ENCODE assay signal across 1 cellular context in the genomic region with DNA sequence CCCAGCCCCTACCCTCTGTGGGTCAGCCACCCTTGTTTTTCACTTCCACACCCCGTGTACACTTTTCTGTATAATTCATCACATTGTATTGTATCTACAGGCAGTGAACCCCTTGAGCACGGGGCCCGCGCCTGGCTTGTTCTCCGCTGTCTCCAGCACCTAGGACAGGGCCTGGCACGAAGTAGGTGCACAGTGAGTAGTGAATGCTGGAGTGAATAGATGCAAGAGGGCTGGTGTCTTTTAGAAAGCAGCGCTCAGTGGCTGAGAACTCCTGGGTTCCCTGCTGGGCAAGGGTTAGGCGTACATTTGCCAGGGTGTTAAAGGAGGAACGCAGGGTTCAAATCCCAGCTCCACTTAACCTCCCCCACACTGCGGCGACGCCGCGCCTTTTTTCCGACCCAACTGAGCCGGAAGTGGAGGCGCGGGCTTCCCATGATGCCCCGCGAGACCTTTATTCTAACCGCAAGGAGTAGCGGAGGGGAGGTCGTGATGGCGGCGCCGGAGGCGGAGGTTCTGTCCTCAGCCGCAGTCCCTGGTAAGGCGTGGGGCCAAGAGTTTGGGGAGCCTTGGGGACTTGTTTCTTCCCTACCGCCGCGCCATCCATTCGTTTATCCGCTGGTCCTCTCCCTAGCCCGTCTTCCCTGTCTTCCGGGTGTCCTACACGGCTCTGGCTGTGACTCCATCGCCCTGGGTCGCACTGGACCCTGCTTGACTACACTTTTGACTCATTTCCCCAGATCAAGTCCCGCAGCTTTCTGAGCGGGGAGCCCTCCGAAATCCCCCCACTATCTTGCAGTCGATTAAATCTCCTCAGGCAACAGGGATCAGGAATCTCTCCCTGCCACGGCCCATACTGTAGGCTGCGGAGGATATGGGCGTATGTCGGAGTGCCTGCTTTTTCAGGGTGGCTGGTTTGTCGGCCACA.
A peak's percentile ranks its signal among the peaks of the same experiment; 100 is the strongest.
TF ChIP-seq lines count a peak whose summit lies in the region.

A gene with protein sequence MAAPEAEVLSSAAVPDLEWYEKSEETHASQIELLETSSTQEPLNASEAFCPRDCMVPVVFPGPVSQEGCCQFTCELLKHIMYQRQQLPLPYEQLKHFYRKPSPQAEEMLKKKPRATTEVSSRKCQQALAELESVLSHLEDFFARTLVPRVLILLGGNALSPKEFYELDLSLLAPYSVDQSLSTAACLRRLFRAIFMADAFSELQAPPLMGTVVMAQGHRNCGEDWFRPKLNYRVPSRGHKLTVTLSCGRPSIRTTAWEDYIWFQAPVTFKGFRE (plus strand): TSS at position 454 of the 925 bp plus-strand sequence. CDS start 36 bp downstream, at position 490.

TF ChIP-seq in HepG2, 621 proteins besides CTCF, POLR2A, EP300 and RAD21 (continued from another document and continues in another):
- TF ChIP-seq ZNF337 (CRISPR knock-in tag; IDR thresholded peaks at IDR 0.05; ENCODE audit: borderline replicate concordance, low read depth) (no peak), ZNF558 (CRISPR knock-in tag; IDR thresholded peaks at IDR 0.05; ENCODE audit: borderline replicate concordance) (peak; percentile 70; the same call in 1 of the 2 replicates), XRCC5 (optimal IDR thresholded peaks at IDR 0.05; ENCODE audit: low read length) (peak; percentile 94), TBX2 (CRISPR knock-in tag; IDR thresholded peaks at IDR 0.05; ENCODE audit: borderline replicate concordance) (peak; percentile 88; the same call in 1 of the 2 replicates), NAIF1 (CRISPR knock-in tag; IDR thresholded peaks at IDR 0.05; ENCODE audit: borderline replicate concordance) (peak; percentile 90), ZIK1 (CRISPR knock-in tag; IDR thresholded peaks at IDR 0.05; ENCODE audit: borderline replicate concordance, low read depth) (peak; percentile 81), JUNB (CRISPR knock-in tag; IDR thresholded peaks at IDR 0.05; ENCODE audit: borderline replicate concordance) (no peak), TCF7L2 (IDR thresholded peaks at IDR 0.05; ENCODE audit: low read depth, low read length) (no peak), MXI1 (IDR thresholded peaks at IDR 0.05; ENCODE audit: borderline replicate concordance, low read depth, low read length) (peak; percentile 58; the same call in 1 of the 3 replicates), ZSCAN12 (CRISPR knock-in tag; IDR thresholded peaks at IDR 0.05) (0 out of 2 replicates have a peak, but pooled peaks have one; percentile 26), ZNF33A (CRISPR knock-in tag; IDR thresholded peaks at IDR 0.05; ENCODE audit: borderline replicate concordance) (peak; percentile 75; the same call in 1 of the 2 replicates), ZNF75D (CRISPR knock-in tag; IDR thresholded peaks at IDR 0.05; ENCODE audit: borderline replicate concordance) (peak; percentile 88; the same call in 1 of the 2 replicates), SMYD3 (CRISPR knock-in tag; IDR thresholded peaks at IDR 0.05) (0 out of 2 replicates have a peak, but pooled peaks have one; percentile 41), WIZ (CRISPR knock-in tag; IDR thresholded peaks at IDR 0.05) (peak; percentile 90), ARNT2 (CRISPR knock-in tag; IDR thresholded peaks at IDR 0.05; ENCODE audit: low read depth) (peak; percentile 35; the same call in 1 of the 2 replicates), ZNF552 (CRISPR knock-in tag; IDR thresholded peaks at IDR 0.05; ENCODE audit: borderline replicate concordance) (peak; percentile 50; the same call in 1 of the 2 replicates), MIER3 (CRISPR knock-in tag; IDR thresholded peaks at IDR 0.05; ENCODE audit: borderline replicate concordance) (peak; percentile 55; the same call in 1 of the 2 replicates), FOXK2 (IDR thresholded peaks at IDR 0.05) (no peak), KMT2B (CRISPR knock-in tag; IDR thresholded peaks at IDR 0.05) (peak; percentile 90), TAF15 (IDR thresholded peaks at IDR 0.05; ENCODE audit: low read depth, low read length, poor library complexity, severe bottlenecking) (peak; percentile 70), CBX5 (CRISPR knock-in tag; IDR thresholded peaks at IDR 0.05; ENCODE audit: borderline replicate concordance) (peak; percentile 16), ZBTB42 (CRISPR knock-in tag; IDR thresholded peaks at IDR 0.05) (0 out of 2 replicates have a peak, but pooled peaks have one; percentile 23), POLR2G (IDR thresholded peaks at IDR 0.05; ENCODE audit: low read depth, low read length) (peak; percentile 100), ZNF451 (CRISPR knock-in tag; IDR thresholded peaks at IDR 0.05) (peak; percentile 73; the same call in 1 of the 2 replicates), FOXM1 (CRISPR knock-in tag; IDR thresholded peaks at IDR 0.05) (no peak), MBNL3 (CRISPR knock-in tag; conservative IDR thresholded peaks at IDR 0.05) (no peak), KDM6A (CRISPR knock-in tag; IDR thresholded peaks at IDR 0.05; ENCODE audit: low read depth) (no peak), ELF3 (CRISPR knock-in tag; IDR thresholded peaks at IDR 0.05) (peak; percentile 99), TBX3 (IDR thresholded peaks at IDR 0.05; ENCODE audit: borderline replicate concordance) (no peak)
- TF ChIP-seq, protein P1, sequence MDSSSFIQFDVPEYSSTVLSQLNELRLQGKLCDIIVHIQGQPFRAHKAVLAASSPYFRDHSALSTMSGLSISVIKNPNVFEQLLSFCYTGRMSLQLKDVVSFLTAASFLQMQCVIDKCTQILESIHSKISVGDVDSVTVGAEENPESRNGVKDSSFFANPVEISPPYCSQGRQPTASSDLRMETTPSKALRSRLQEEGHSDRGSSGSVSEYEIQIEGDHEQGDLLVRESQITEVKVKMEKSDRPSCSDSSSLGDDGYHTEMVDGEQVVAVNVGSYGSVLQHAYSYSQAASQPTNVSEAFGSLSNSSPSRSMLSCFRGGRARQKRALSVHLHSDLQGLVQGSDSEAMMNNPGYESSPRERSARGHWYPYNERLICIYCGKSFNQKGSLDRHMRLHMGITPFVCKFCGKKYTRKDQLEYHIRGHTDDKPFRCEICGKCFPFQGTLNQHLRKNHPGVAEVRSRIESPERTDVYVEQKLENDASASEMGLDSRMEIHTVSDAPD (CRISPR knock-in tag; IDR thresholded peaks at IDR 0.05) = no peak
- TF ChIP-seq, protein P2, sequence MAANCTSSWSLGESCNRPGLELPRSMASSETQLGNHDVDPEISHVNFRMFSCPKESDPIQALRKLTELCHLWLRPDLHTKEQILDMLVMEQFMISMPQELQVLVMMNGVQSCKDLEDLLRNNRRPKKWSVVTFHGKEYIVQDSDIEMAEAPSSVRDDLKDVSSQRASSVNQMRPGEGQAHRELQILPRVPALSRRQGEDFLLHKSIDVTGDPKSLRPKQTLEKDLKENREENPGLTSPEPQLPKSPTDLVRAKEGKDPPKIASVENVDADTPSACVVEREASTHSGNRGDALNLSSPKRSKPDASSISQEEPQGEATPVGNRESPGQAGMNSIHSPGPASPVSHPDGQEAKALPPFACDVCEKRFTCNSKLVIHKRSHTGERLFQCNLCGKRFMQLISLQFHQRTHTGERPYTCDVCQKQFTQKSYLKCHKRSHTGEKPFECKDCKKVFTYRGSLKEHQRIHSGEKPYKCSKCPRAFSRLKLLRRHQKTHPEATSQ (CRISPR knock-in tag; IDR thresholded peaks at IDR 0.05; ENCODE audit: borderline replicate concordance) = no peak; the same call in 1 of the 2 replicates
- TF ChIP-seq, protein P3, sequence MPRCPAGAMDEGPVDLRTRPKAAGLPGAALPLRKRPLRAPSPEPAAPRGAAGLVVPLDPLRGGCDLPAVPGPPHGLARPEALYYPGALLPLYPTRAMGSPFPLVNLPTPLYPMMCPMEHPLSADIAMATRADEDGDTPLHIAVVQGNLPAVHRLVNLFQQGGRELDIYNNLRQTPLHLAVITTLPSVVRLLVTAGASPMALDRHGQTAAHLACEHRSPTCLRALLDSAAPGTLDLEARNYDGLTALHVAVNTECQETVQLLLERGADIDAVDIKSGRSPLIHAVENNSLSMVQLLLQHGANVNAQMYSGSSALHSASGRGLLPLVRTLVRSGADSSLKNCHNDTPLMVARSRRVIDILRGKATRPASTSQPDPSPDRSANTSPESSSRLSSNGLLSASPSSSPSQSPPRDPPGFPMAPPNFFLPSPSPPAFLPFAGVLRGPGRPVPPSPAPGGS (CRISPR knock-in tag; IDR thresholded peaks at IDR 0.05) = no peak
- TF ChIP-seq, protein P4, sequence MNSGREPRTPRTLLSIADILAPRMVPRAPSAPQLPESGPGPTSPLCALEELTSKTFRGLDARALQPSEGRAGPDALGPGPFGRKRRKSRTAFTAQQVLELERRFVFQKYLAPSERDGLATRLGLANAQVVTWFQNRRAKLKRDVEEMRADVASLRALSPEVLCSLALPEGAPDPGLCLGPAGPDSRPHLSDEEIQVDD (CRISPR knock-in tag; IDR thresholded peaks at IDR 0.05; ENCODE audit: borderline replicate concordance) = no peak
- TF ChIP-seq, protein P5, sequence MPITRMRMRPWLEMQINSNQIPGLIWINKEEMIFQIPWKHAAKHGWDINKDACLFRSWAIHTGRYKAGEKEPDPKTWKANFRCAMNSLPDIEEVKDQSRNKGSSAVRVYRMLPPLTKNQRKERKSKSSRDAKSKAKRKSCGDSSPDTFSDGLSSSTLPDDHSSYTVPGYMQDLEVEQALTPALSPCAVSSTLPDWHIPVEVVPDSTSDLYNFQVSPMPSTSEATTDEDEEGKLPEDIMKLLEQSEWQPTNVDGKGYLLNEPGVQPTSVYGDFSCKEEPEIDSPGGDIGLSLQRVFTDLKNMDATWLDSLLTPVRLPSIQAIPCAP (CRISPR knock-in tag; IDR thresholded peaks at IDR 0.05; ENCODE audit: low read depth) = no peak
- TF ChIP-seq, protein P6, sequence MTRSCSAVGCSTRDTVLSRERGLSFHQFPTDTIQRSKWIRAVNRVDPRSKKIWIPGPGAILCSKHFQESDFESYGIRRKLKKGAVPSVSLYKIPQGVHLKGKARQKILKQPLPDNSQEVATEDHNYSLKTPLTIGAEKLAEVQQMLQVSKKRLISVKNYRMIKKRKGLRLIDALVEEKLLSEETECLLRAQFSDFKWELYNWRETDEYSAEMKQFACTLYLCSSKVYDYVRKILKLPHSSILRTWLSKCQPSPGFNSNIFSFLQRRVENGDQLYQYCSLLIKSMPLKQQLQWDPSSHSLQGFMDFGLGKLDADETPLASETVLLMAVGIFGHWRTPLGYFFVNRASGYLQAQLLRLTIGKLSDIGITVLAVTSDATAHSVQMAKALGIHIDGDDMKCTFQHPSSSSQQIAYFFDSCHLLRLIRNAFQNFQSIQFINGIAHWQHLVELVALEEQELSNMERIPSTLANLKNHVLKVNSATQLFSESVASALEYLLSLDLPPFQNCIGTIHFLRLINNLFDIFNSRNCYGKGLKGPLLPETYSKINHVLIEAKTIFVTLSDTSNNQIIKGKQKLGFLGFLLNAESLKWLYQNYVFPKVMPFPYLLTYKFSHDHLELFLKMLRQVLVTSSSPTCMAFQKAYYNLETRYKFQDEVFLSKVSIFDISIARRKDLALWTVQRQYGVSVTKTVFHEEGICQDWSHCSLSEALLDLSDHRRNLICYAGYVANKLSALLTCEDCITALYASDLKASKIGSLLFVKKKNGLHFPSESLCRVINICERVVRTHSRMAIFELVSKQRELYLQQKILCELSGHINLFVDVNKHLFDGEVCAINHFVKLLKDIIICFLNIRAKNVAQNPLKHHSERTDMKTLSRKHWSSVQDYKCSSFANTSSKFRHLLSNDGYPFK (CRISPR knock-in tag; IDR thresholded peaks at IDR 0.05; ENCODE audit: borderline replicate concordance) = peak; percentile 95
- TF ChIP-seq, protein P7, sequence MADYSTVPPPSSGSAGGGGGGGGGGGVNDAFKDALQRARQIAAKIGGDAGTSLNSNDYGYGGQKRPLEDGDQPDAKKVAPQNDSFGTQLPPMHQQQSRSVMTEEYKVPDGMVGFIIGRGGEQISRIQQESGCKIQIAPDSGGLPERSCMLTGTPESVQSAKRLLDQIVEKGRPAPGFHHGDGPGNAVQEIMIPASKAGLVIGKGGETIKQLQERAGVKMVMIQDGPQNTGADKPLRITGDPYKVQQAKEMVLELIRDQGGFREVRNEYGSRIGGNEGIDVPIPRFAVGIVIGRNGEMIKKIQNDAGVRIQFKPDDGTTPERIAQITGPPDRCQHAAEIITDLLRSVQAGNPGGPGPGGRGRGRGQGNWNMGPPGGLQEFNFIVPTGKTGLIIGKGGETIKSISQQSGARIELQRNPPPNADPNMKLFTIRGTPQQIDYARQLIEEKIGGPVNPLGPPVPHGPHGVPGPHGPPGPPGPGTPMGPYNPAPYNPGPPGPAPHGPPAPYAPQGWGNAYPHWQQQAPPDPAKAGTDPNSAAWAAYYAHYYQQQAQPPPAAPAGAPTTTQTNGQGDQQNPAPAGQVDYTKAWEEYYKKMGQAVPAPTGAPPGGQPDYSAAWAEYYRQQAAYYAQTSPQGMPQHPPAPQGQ (CRISPR knock-in tag; IDR thresholded peaks at IDR 0.05; ENCODE audit: borderline replicate concordance) = no peak
- TF ChIP-seq, protein P8, sequence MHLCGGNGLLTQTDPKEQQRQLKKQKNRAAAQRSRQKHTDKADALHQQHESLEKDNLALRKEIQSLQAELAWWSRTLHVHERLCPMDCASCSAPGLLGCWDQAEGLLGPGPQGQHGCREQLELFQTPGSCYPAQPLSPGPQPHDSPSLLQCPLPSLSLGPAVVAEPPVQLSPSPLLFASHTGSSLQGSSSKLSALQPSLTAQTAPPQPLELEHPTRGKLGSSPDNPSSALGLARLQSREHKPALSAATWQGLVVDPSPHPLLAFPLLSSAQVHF (CRISPR knock-in tag; IDR thresholded peaks at IDR 0.05) = 0 out of 2 replicates have a peak, but pooled peaks have one; percentile 65
- TF ChIP-seq, protein P9, sequence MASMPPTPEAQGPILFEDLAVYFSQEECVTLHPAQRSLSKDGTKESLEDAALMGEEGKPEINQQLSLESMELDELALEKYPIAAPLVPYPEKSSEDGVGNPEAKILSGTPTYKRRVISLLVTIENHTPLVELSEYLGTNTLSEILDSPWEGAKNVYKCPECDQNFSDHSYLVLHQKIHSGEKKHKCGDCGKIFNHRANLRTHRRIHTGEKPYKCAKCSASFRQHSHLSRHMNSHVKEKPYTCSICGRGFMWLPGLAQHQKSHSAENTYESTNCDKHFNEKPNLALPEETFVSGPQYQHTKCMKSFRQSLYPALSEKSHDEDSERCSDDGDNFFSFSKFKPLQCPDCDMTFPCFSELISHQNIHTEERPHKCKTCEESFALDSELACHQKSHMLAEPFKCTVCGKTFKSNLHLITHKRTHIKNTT (CRISPR knock-in tag; IDR thresholded peaks at IDR 0.05) = no peak
- TF ChIP-seq, protein P10, sequence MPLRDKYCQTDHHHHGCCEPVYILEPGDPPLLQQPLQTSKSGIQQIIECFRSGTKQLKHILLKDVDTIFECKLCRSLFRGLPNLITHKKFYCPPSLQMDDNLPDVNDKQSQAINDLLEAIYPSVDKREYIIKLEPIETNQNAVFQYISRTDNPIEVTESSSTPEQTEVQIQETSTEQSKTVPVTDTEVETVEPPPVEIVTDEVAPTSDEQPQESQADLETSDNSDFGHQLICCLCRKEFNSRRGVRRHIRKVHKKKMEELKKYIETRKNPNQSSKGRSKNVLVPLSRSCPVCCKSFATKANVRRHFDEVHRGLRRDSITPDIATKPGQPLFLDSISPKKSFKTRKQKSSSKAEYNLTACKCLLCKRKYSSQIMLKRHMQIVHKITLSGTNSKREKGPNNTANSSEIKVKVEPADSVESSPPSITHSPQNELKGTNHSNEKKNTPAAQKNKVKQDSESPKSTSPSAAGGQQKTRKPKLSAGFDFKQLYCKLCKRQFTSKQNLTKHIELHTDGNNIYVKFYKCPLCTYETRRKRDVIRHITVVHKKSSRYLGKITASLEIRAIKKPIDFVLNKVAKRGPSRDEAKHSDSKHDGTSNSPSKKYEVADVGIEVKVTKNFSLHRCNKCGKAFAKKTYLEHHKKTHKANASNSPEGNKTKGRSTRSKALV (CRISPR knock-in tag; IDR thresholded peaks at IDR 0.05) = no peak; the same call in 1 of the 2 replicates
